21 cellular contexts compared by ENCODE assay signal in the genomic region with DNA sequence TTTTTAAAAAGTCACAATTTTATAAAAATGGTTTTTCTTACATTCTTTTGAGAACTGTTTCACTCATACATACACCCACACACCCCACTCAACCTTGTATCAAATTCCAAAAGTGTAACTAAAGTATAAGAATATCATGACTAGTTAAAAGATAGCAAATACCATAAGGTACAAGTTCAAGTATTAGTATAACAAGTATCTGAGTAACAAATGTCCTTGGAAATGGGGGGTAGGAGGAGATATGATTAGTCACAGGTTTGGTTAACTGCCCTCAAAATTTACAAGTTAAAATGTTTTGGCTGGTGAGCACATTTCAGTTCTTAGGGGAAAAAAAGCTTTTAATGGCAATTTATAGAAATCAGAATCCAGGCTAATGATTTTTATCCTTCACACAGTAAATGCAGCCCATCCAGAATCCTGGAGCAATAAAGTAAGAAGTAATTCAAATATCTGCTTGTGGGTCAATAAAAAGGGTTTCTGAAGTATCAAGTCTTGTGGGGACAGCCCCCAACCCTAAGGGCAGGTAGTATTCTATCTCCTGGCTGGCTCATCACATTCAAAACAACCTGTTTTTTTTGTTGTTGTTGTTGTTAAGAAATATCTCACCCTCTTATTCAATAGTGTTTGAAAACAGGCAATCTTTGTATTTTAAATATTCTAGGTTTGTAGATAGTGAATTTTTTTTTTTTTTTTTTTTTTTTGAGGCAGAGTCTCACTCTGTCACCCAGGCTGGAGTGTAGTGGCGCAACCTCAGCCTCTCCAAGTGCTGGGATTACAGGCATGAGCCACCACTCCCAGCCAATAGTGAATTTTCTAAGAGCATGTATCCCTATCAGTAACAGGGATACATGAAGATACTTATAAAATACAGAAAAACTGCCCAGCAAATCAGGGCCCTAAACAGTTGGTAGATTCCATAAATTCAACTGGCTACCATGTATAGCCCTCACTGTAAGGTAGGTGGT. TPM values are rescaled to one million over a fixed set of nuclear protein-coding genes. Genes with fewer than 3 reads are reported as not detected.
DNase-seq lines count a peak whose midpoint lies in the region; ATAC-seq and TF ChIP-seq lines count a peak whose summit lies in the region.
"Had no signal": no experiment of that assay in that cellular context is flagged by ENCODE, and none has a peak within 500 bp of the region (broad histone marks: within the 10 kb centered on the region; RNA-seq: fewer than 3 reads in every experiment).

No MANE protein-coding gene starts in this region.

- H3K9me3 Mint-ChIP-seq in activated T-cell treated with anti-CD3 and anti-CD28 coated beads, Interleukin-2, amount 50 U/mL, for 4 hours, result no peaks in the 10 kb centered on the region
- H3K9me3 Mint-ChIP-seq in stimulated activated naive CD8-positive, alpha-beta T cell treated with anti-CD3 and anti-CD28 coated beads, Interleukin-15, Interleukin-2, amounts not matched to agents 100 ng/mL and 50 ng/mL, for 24 hours, result no peaks in the 10 kb centered on the region
- no peaks in the 10 kb centered on the region for H3K9me3 Mint-ChIP-seq in WTC11
- H3K9me3 Mint-ChIP-seq: brain, neural crest cell had no signal

- H3K4me2 ChIP-seq in PC-3 (ENCODE audit: low read length), result no peak overlapping the region
- H3K4me2 ChIP-seq: KMS-11, SK-N-SH had no signal

- no peaks in the 10 kb centered on the region for H3F3A ChIP-seq in PC-3 (ENCODE audit: low read length, unreplicated experiment)

- no peak for DNase-seq in activated T-cell treated with anti-CD3 and anti-CD28 coated beads, Interleukin-2, amount 50 U/mL, for 4 hours
- DNase-seq in activated T-cell treated with anti-CD3 and anti-CD28 coated beads, Interleukin-2, amount 50 U/mL, for 1 hour, result no peak
- DNase-seq in PC-3 (no peak), fibroblast of peridontal ligament (ENCODE audit: extremely low read depth) (peak; percentile 38), GM10266 (ENCODE audit: extremely low spot score) (no peak), NCI-H774 (lab: John Stamatoyannopoulos, UW) (no peak), WTC11 (ENCODE audit: low spot score) (no peak)
- DNase-seq: DMS79 treated with DMSO at 0.1 percent for 48 hours; effector CD4-positive, alpha-beta T cell; NCI-H1694; SK-N-SH; stimulated activated CD4-positive, alpha-beta T cell treated with anti-CD3 and anti-CD28 coated beads, Interleukin-4, amount 100 ng/mL, for 24 hours; WERI-Rb-1 had no signal

- peaks cover 81% of the 10 kb centered on the region for H3K36me3 ChIP-seq in PC-3 (ENCODE audit: low read depth, low read length)

- H3K9me2 ChIP-seq in PC-3 (replicated peaks; ENCODE audit: low read length), result no peaks in the 10 kb centered on the region
- H3K9me2 ChIP-seq: SK-N-SH had no signal

- peaks cover 30% of the 10 kb centered on the region for H3K4me1 Mint-ChIP-seq in activated T-cell treated with anti-CD3 and anti-CD28 coated beads, Interleukin-2, amount 50 U/mL, for 4 hours (ENCODE audit: low read depth)
- H3K4me1 Mint-ChIP-seq in stimulated activated naive CD8-positive, alpha-beta T cell treated with anti-CD3 and anti-CD28 coated beads, Interleukin-15, Interleukin-2, amounts not matched to agents 100 ng/mL and 50 ng/mL, for 24 hours (ENCODE audit: low read depth), result peaks cover 28% of the 10 kb centered on the region
- no peaks in the 10 kb centered on the region for H3K4me1 Mint-ChIP-seq in WTC11
- H3K4me1 Mint-ChIP-seq: brain, neural crest cell had no signal

- no peaks in the 10 kb centered on the region for H4K20me1 ChIP-seq in PC-3 (ENCODE audit: low read length)

- H3K27ac ChIP-seq in PC-3 (ENCODE audit: low read length), result no peak overlapping the region
- H3K27ac ChIP-seq: HL-60, KMS-11, WERI-Rb-1 had no signal

- H3K27ac Mint-ChIP-seq in stimulated activated naive CD8-positive, alpha-beta T cell treated with anti-CD3 and anti-CD28 coated beads, Interleukin-15, Interleukin-2, amounts not matched to agents 100 ng/mL and 50 ng/mL, for 24 hours, result peak overlapping the region; percentile 70
- no peak overlapping the region for H3K27ac Mint-ChIP-seq in WTC11

- no peak overlapping the region for H3K4me3 Mint-ChIP-seq in activated T-cell treated with anti-CD3 and anti-CD28 coated beads, Interleukin-2, amount 50 U/mL, for 4 hours
- H3K4me3 Mint-ChIP-seq in stimulated activated naive CD8-positive, alpha-beta T cell treated with anti-CD3 and anti-CD28 coated beads, Interleukin-15, Interleukin-2, amounts not matched to agents 100 ng/mL and 50 ng/mL, for 24 hours, result no peak overlapping the region
- no peak overlapping the region for H3K4me3 Mint-ChIP-seq in WTC11
- H3K4me3 Mint-ChIP-seq: brain, neural crest cell had no signal

- no peaks in the 10 kb centered on the region for H3K9me3 ChIP-seq in PC-3 (ENCODE audit: low read length)
- H3K9me3 ChIP-seq: SK-N-SH had no signal

- POLR2A ChIA-PET in PC-3 (lab: Charles Lee; ENCODE audit: unreplicated experiment), result no interaction called here
- POLR2A ChIA-PET in WTC11 (lab: Charles Lee), result no interaction called here

- H3K36me3 Mint-ChIP-seq in activated T-cell treated with anti-CD3 and anti-CD28 coated beads, Interleukin-2, amount 50 U/mL, for 4 hours (ENCODE audit: insufficient read depth), result peaks cover 45% of the 10 kb centered on the region
- peaks cover 81% of the 10 kb centered on the region for H3K36me3 Mint-ChIP-seq in stimulated activated naive CD8-positive, alpha-beta T cell treated with anti-CD3 and anti-CD28 coated beads, Interleukin-15, Interleukin-2, amounts not matched to agents 100 ng/mL and 50 ng/mL, for 24 hours (ENCODE audit: low read depth)
- H3K36me3 Mint-ChIP-seq in WTC11, result peaks cover 69% of the 10 kb centered on the region

- H3K9ac ChIP-seq in PC-3 (ENCODE audit: low read length), result no peak overlapping the region
- H3K9ac ChIP-seq: KMS-11, SK-N-SH had no signal

- no peak overlapping the region for H2AFZ ChIP-seq in PC-3 (ENCODE audit: low read length)

- CTCF ChIA-PET in PC-3 (lab: Charles Lee), result no interaction called here
- CTCF ChIA-PET in WTC11 (lab: Charles Lee), result no interaction called here

- H3K27me3 ChIP-seq in PC-3 (ENCODE audit: low read length), result no peaks in the 10 kb centered on the region

- intact Hi-C loops in PC-3 (cut with micrococcal nuclease), result no loop called here

- no peak for TF ChIP-seq CTCF in PC-3 (conservative IDR thresholded peaks at IDR 0.05; ENCODE audit: low read depth, low read length)
- no peak for TF ChIP-seq CTCF in GM10266 (IDR thresholded peaks at IDR 0.05; ENCODE audit: control insufficient read depth, insufficient read depth, low read depth, missing control alignments)
- TF ChIP-seq CTCF in WTC11 (IDR thresholded peaks at IDR 0.05), result no peak

- no peaks in the 10 kb centered on the region for H3K79me2 ChIP-seq in PC-3 (ENCODE audit: low read length)

- peak; percentile 73 to 76 for ATAC-seq in activated T-cell treated with anti-CD3 and anti-CD28 coated beads, Interleukin-2, amount 50 U/mL, for 4 hours
- ATAC-seq in PC-3 (peak; percentile 70), WTC11 (no peak)
- ATAC-seq: GM12878, sciatic nerve had no signal

- peaks cover 6% of the 10 kb centered on the region; the same call in 1 of the 2 replicates for H3K4me1 ChIP-seq in PC-3 (ENCODE audit: insufficient read depth, low read length)

- TSS peak; percentile 6 for BruUV-seq in PC-3 (replicated peaks; lab: Mats Ljungman, UMichigan)

- H3K4me3 ChIP-seq in PC-3 (ENCODE audit: low read length), result no peak overlapping the region
- H3K4me3 ChIP-seq: GM12878, lung had no signal

- no peaks in the 10 kb centered on the region for H3K27me3 Mint-ChIP-seq in activated T-cell treated with anti-CD3 and anti-CD28 coated beads, Interleukin-2, amount 50 U/mL, for 4 hours (ENCODE audit: low read depth)
- no peaks in the 10 kb centered on the region for H3K27me3 Mint-ChIP-seq in stimulated activated naive CD8-positive, alpha-beta T cell treated with anti-CD3 and anti-CD28 coated beads, Interleukin-15, Interleukin-2, amounts not matched to agents 100 ng/mL and 50 ng/mL, for 24 hours
- H3K27me3 Mint-ChIP-seq in WTC11 (ENCODE audit: low read depth), result no peaks in the 10 kb centered on the region
- H3K27me3 Mint-ChIP-seq: brain had no signal

TF ChIP-seq in WTC11, 78 proteins besides CTCF, POLR2A, EP300 and RAD21 (continues in another document):
- TF ChIP-seq, protein P1, sequence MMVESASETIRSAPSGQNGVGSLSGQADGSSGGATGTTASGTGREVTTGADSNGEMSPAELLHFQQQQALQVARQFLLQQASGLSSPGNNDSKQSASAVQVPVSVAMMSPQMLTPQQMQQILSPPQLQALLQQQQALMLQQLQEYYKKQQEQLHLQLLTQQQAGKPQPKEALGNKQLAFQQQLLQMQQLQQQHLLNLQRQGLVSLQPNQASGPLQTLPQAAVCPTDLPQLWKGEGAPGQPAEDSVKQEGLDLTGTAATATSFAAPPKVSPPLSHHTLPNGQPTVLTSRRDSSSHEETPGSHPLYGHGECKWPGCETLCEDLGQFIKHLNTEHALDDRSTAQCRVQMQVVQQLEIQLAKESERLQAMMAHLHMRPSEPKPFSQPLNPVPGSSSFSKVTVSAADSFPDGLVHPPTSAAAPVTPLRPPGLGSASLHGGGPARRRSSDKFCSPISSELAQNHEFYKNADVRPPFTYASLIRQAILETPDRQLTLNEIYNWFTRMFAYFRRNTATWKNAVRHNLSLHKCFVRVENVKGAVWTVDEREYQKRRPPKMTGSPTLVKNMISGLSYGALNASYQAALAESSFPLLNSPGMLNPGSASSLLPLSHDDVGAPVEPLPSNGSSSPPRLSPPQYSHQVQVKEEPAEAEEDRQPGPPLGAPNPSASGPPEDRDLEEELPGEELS (CRISPR knock-in tag; IDR thresholded peaks at IDR 0.05), result no peak
- no peak for TF ChIP-seq FOXP1 (CRISPR knock-in tag; IDR thresholded peaks at IDR 0.05; ENCODE audit: borderline replicate concordance)
- no peak for TF ChIP-seq ZNF138 (CRISPR knock-in tag; conservative IDR thresholded peaks at IDR 0.05)
- no peak for TF ChIP-seq HMGA2 (CRISPR knock-in tag; IDR thresholded peaks at IDR 0.05)
- TF ChIP-seq, protein P2, sequence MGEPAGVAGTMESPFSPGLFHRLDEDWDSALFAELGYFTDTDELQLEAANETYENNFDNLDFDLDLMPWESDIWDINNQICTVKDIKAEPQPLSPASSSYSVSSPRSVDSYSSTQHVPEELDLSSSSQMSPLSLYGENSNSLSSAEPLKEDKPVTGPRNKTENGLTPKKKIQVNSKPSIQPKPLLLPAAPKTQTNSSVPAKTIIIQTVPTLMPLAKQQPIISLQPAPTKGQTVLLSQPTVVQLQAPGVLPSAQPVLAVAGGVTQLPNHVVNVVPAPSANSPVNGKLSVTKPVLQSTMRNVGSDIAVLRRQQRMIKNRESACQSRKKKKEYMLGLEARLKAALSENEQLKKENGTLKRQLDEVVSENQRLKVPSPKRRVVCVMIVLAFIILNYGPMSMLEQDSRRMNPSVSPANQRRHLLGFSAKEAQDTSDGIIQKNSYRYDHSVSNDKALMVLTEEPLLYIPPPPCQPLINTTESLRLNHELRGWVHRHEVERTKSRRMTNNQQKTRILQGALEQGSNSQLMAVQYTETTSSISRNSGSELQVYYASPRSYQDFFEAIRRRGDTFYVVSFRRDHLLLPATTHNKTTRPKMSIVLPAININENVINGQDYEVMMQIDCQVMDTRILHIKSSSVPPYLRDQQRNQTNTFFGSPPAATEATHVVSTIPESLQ (CRISPR knock-in tag; IDR thresholded peaks at IDR 0.05), result no peak

RNA-seq across cellular contexts. Expression of a gene that starts 14.5 kb away (rescaled TPM):
- total RNA-seq in activated T-cell treated with anti-CD3 and anti-CD28 coated beads, Interleukin-2, amount 50 U/mL, for 4 hours, result 10 to 100 TPM; 39.0 to 40.6 (median 40.3) TPM
- total RNA-seq in PC-3 (2014; rRNA removed), result 39.3 and 46.8 TPM in 2 replicates
- 14.4 to 18.0 TPM (median 16.5 TPM) in 3 replicates for total RNA-seq in WTC11 (2021)
